In genomic region chr22:19759459-19759993, GRCh38 we compare ENCODE assay signal across 11 cellular contexts. TPM values are rescaled to one million over a fixed set of nuclear protein-coding genes. Genes with fewer than 3 reads are reported as not detected.
A peak's percentile ranks its signal among the peaks of the same experiment; 100 is the strongest.
DNase-seq lines count a peak whose midpoint lies in the region; ATAC-seq, FAIRE-seq and TF ChIP-seq lines count a peak whose summit lies in the region.
"Had no signal": no experiment of that assay in that cellular context is flagged by ENCODE, and none has a peak within 500 bp of the region (broad histone marks: within the 10 kb centered on the region; RNA-seq: fewer than 3 reads in every experiment).

No MANE protein-coding gene starts in this region.

- H3K4ac ChIP-seq in H9 (ENCODE audit: low read depth, low read length), result no peak overlapping the region

- no peak overlapping the region for H3K18ac ChIP-seq in H9 (ENCODE audit: insufficient read length, low read depth, low read length)

- H3K14ac ChIP-seq in H9 (ENCODE audit: insufficient read depth, low read length), result no peak overlapping the region

- H2BK15ac ChIP-seq in H9 (ENCODE audit: low read depth, low read length), result no peak overlapping the region

- no peak overlapping the region for H2BK5ac ChIP-seq in H9 (ENCODE audit: insufficient read length, low read length)

- H2AFZ ChIP-seq in H9 (ENCODE audit: low read length), result no peak overlapping the region

- no peaks in the 10 kb centered on the region for H3K36me3 ChIP-seq in bronchial epithelial cell (ENCODE audit: control insufficient read depth, insufficient read depth, low read length)

- H3K27ac Mint-ChIP-seq in CD4-positive, alpha-beta T cell, result no peak overlapping the region
- H3K27ac Mint-ChIP-seq in H9, result no peak overlapping the region; a peak in 1 of 7 replicates
- H3K27ac Mint-ChIP-seq in natural killer cell treated with Interleukin-12 subunit alpha and Interleukin-12 subunit beta and Interleukin-15 and Interleukin-18, amount 100 ng/mL, for 72 hours, result peak overlapping the region in 1 of 2 donors; percentile 43

- no peak overlapping the region for H2AK5ac ChIP-seq in H9 (ENCODE audit: insufficient read length, low read length)

- no peak overlapping the region for H3K9ac ChIP-seq in H9 (ENCODE audit: extremely low read depth, insufficient read length, low read length)

- POLR2A ChIA-PET in CD4-positive, alpha-beta T cell (lab: Charles Lee), result interaction anchor here (0.6 kb wide), 1 partner anchor 151 kb away, joined by 3 read pairs; no protein-coding TSS in a partner anchor

- no peak overlapping the region for H3K4me2 ChIP-seq in H9 (ENCODE audit: insufficient read depth, insufficient read length, low read length)

- peaks cover 3% of the 10 kb centered on the region for H4K20me1 ChIP-seq in H9 (ENCODE audit: control insufficient read depth, insufficient read depth, insufficient read length)

- H2BK20ac ChIP-seq in H9 (ENCODE audit: low read depth, low read length, poor library complexity, severe bottlenecking), result no peak overlapping the region

- no peak for FAIRE-seq in bronchial epithelial cell (lab: Jason Lieb, UNC)

- H3K4me3 ChIP-seq in bronchial epithelial cell (ENCODE audit: low read depth, low read length), result peak overlapping the region; percentile 42

- ATAC-seq in CD4-positive, alpha-beta T cell (ENCODE audit: poor library complexity), result no peak
- no peak for ATAC-seq in natural killer cell treated with Interleukin-12 subunit alpha and Interleukin-12 subunit beta and Interleukin-15 and Interleukin-18, amount 100 ng/mL, for 72 hours
- ATAC-seq in HG02678 (IDR thresholded peaks at IDR 0.05; ENCODE audit: unreplicated experiment), result no peak
- no peak for ATAC-seq in HG03039 (IDR thresholded peaks at IDR 0.05; ENCODE audit: unreplicated experiment)

- H3K23me2 ChIP-seq in H9 (ENCODE audit: insufficient read length, low read depth, low read length, poor library complexity, severe bottlenecking), result no peaks in the 10 kb centered on the region

- CTCF ChIA-PET in CD4-positive, alpha-beta T cell (lab: Charles Lee), result interaction anchor here (2.1 kb wide), 1 partner anchor 29 kb away, joined by 5 read pairs; no protein-coding TSS in a partner anchor

- no peaks in the 10 kb centered on the region for H3K36me3 Mint-ChIP-seq in CD4-positive, alpha-beta T cell (ENCODE audit: low read depth)
- H3K36me3 Mint-ChIP-seq in H9 (ENCODE audit: insufficient read depth in 1 of 3, low read depth in 3 of 3), result peaks cover 0 to 3% (median 0%) of the 10 kb centered on the region in 3 experiments; a peak in 2 of 7 replicates
- peaks cover 9% of the 10 kb centered on the region for H3K36me3 Mint-ChIP-seq in natural killer cell treated with Interleukin-12 subunit alpha and Interleukin-12 subunit beta and Interleukin-15 and Interleukin-18, amount 100 ng/mL, for 72 hours

- no peaks in the 10 kb centered on the region for H3K79me1 ChIP-seq in H9 (ENCODE audit: insufficient read depth, low read depth, low read length, poor library complexity, severe bottlenecking)

- no peak overlapping the region for H3T11ph ChIP-seq in H9 (ENCODE audit: low read length)

- peak overlapping the region; percentile 85 for H3K4me3 Mint-ChIP-seq in CD4-positive, alpha-beta T cell
- peak overlapping the region; percentile 57 to 74 for H3K4me3 Mint-ChIP-seq in H9
- H3K4me3 Mint-ChIP-seq in natural killer cell treated with Interleukin-12 subunit alpha and Interleukin-12 subunit beta and Interleukin-15 and Interleukin-18, amount 100 ng/mL, for 72 hours, result peak overlapping the region; percentile 75

- WGBS in H9 (ENCODE audit: extremely low coverage, insufficient read length, low lambda C conversion rate), result no CpG with 5 or more reads among the region's 35 CpGs

- no peaks in the 10 kb centered on the region for H3K9me3 Mint-ChIP-seq in CD4-positive, alpha-beta T cell
- peaks cover 8 to 10% of the 10 kb centered on the region in 2 experiments; a peak in 4 of 5 replicates for H3K9me3 Mint-ChIP-seq in H9
- no peaks in the 10 kb centered on the region for H3K9me3 Mint-ChIP-seq in natural killer cell treated with Interleukin-12 subunit alpha and Interleukin-12 subunit beta and Interleukin-15 and Interleukin-18, amount 100 ng/mL, for 72 hours

- H3K27ac ChIP-seq in CD4-positive, alpha-beta T cell (ENCODE audit: low read depth, low read length), result no peak overlapping the region
- no peak overlapping the region for H3K27ac ChIP-seq in H9 (ENCODE audit: insufficient read length, low read depth, low read length)

- no peaks in the 10 kb centered on the region for H3K9me3 ChIP-seq in CD4-positive, alpha-beta T cell (ENCODE audit: control insufficient read depth, low read length)
- no peaks in the 10 kb centered on the region for H3K9me3 ChIP-seq in H9 (ENCODE audit: control insufficient read depth, low read depth, low read length)

- no peak overlapping the region for H4K91ac ChIP-seq in H9 (ENCODE audit: insufficient read length, low read depth, low read length)

- no peaks in the 10 kb centered on the region for H3K79me2 ChIP-seq in H9 (ENCODE audit: insufficient read depth, low read length)

- no peak overlapping the region for H4K5ac ChIP-seq in H9 (ENCODE audit: insufficient read length, low read depth, low read length)

- H3K27me3 Mint-ChIP-seq in CD4-positive, alpha-beta T cell, result peaks cover 70% of the 10 kb centered on the region
- peaks cover 90% of the 10 kb centered on the region for H3K27me3 Mint-ChIP-seq in H9 (ENCODE audit: low read depth)
- peaks cover 22 to 32% of the 10 kb centered on the region in 2 donors for H3K27me3 Mint-ChIP-seq in natural killer cell treated with Interleukin-12 subunit alpha and Interleukin-12 subunit beta and Interleukin-15 and Interleukin-18, amount 100 ng/mL, for 72 hours

- no peak for DNase-seq in CD4-positive, alpha-beta T cell
- DNase-seq in H9, result peak; percentile 56
- DNase-seq in bronchial epithelial cell (ENCODE audit: low read depth), result peak; percentile 23
- no peak for DNase-seq in natural killer cell treated with Interleukin-12 subunit alpha and Interleukin-12 subunit beta and Interleukin-15 and Interleukin-18, amount 100 ng/mL, for 72 hours (ENCODE audit: low spot score)
- no peak for DNase-seq in activated CD4-positive, CD25-positive, alpha-beta regulatory T cell (lab: John Stamatoyannopoulos, UW)
- no peak for DNase-seq in NCI-H2107 treated with DMSO at 0.1 percent for 48 hours (lab: John Stamatoyannopoulos, UW; ENCODE audit: unreplicated experiment)
- DNase-seq: cortex of kidney, NCI-H2081 treated with DMSO at 0.1 percent for 48 hours had no signal

- H3K27me3 ChIP-seq in CD4-positive, alpha-beta T cell (ENCODE audit: control insufficient read depth, insufficient read depth, low read length), result peaks cover 81% of the 10 kb centered on the region
- H3K27me3 ChIP-seq in H9 (ENCODE audit: insufficient read depth, low read length), result peaks cover 86% of the 10 kb centered on the region
- H3K27me3 ChIP-seq in bronchial epithelial cell (ENCODE audit: control insufficient read depth, insufficient read depth, low read length), result peaks cover 2% of the 10 kb centered on the region

- no peak for TF ChIP-seq CTCF in CD4-positive, alpha-beta T cell (IDR thresholded peaks at IDR 0.05)
- no peak for TF ChIP-seq CTCF in H9 (conservative IDR thresholded peaks at IDR 0.05)
- no peak for TF ChIP-seq CTCF in bronchial epithelial cell (IDR thresholded peaks at IDR 0.05; ENCODE audit: insufficient read depth, low read length, severe bottlenecking)

- H3K56ac ChIP-seq in H9 (ENCODE audit: insufficient read length, low read depth, low read length), result no peak overlapping the region

- no peak overlapping the region for H2BK12ac ChIP-seq in H9 (ENCODE audit: insufficient read length, low read depth, low read length)

- H3K23ac ChIP-seq in H9 (ENCODE audit: insufficient read length, low read depth, low read length), result no peak overlapping the region

- H3K4me1 Mint-ChIP-seq in CD4-positive, alpha-beta T cell (ENCODE audit: low read depth), result peaks cover 36% of the 10 kb centered on the region
- H3K4me1 Mint-ChIP-seq in H9, result peaks cover 23 to 50% of the 10 kb centered on the region in 2 experiments
- H3K4me1 Mint-ChIP-seq in natural killer cell treated with Interleukin-12 subunit alpha and Interleukin-12 subunit beta and Interleukin-15 and Interleukin-18, amount 100 ng/mL, for 72 hours (ENCODE audit: low read depth in 2 of 2), result peaks cover 12 to 20% of the 10 kb centered on the region in 2 donors

- H3K4me1 ChIP-seq in H9 (ENCODE audit: insufficient read depth, low read length), result no peaks in the 10 kb centered on the region; the same call in 1 of the 2 replicates

- no peak overlapping the region for H4K8ac ChIP-seq in H9 (replicated peaks; ENCODE audit: insufficient read length, low read depth, low read length)

- H2BK120ac ChIP-seq in H9 (ENCODE audit: low read depth, low read length, poor library complexity, severe bottlenecking), result no peak overlapping the region

- intact Hi-C loops in CD4-positive, alpha-beta T cell (cut with DNase I, micrococcal nuclease), result loop anchor here (5.0 kb wide), 1 partner anchor 133 kb away; no protein-coding TSS in a partner anchor

RNA-seq across cellular contexts. Expression of gene TBX1, which starts 1.1 kb away (rescaled TPM):
- total RNA-seq in CD4-positive, alpha-beta T cell, result not detected
- 2.2 and 2.5 TPM in 2 replicates for total RNA-seq in H9 (2021)
- 5.4 and 12.9 TPM in 2 replicates for total RNA-seq in bronchial epithelial cell
- 1 to 10 TPM; 1.1 to 2.9 TPM for total RNA-seq in natural killer cell treated with Interleukin-12 subunit alpha and Interleukin-12 subunit beta and Interleukin-15 and Interleukin-18, amount 100 ng/mL, for 72 hours
- total RNA-seq: HT-29 had no signal

RNA-seq across cellular contexts. Expression of gene GP1BB, which starts 36.2 kb away (rescaled TPM):
- under 1 TPM in 1 of 2 experiments, not detected in 1; 0.22 TPM for total RNA-seq in CD4-positive, alpha-beta T cell
- total RNA-seq in H9 (2021), result 2.4 and 3.4 TPM in 2 replicates
- total RNA-seq in bronchial epithelial cell, result 0.90 TPM in 1 of 2 replicates, not detected in the other
- total RNA-seq in natural killer cell treated with Interleukin-12 subunit alpha and Interleukin-12 subunit beta and Interleukin-15 and Interleukin-18, amount 100 ng/mL, for 72 hours, result not detected
- total RNA-seq: HT-29 had no signal

RNA-seq across cellular contexts. Expression of gene SEPTIN5, which starts 45.2 kb away (rescaled TPM):
- under 1 TPM; 0.71 to 0.75 TPM for total RNA-seq in CD4-positive, alpha-beta T cell
- total RNA-seq in H9 (2021) (17.7 and 17.8 TPM in 2 replicates), bronchial epithelial cell (5.8 and 18.3 TPM in 2 replicates)
- total RNA-seq in natural killer cell treated with Interleukin-12 subunit alpha and Interleukin-12 subunit beta and Interleukin-15 and Interleukin-18, amount 100 ng/mL, for 72 hours, result not detected
- total RNA-seq: HT-29 had no signal

Comparison
In these comparisons a context has a peak if more than half of its experiments do, and no peak if none do; other contexts are left out.
1. DNase-seq: peak in H9 (single experiment) and bronchial epithelial cell (single experiment); none in CD4-positive, alpha-beta T cell (0 of 10), natural killer cell treated with Interleukin-12 subunit alpha and Interleukin-12 subunit beta and Interleukin-15 and Interleukin-18, amount 100 ng/mL, for 72 hours (single experiment), activated CD4-positive, CD25-positive, alpha-beta regulatory T cell (0 of 4) and NCI-H2107 treated with DMSO at 0.1 percent for 48 hours (single experiment).
2. Peak in every context shown above with its lines, with median percentiles within 50 percentile points of each other: H3K4me3 Mint-ChIP-seq.